Comparison of ENCODE assay signal across 10 cellular contexts in the genomic region with DNA sequence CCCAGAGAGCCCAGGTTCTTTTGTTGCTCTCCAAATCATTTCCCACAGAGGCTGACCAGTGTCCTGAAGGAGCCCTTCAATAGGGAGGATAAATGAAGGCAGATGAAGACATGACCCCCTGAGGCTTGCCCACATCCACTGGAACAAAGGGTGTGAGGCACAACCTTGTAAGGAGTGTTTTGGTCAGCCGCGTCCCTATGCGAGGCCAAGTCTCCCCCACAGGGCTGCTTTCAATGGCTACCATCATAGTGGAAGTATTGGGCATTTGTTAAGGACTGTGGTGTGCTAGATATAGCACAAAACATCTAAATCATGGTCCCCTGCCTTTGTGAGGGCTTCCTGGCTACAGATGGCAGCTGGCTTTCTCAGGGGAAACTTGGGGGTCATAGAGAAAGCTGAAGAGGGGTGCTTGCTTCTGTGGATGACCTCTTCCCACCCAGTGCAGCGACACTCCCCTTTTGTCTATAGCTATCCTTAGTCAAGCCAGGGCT.
DNase-seq lines count a peak whose midpoint lies in the region; ATAC-seq and TF ChIP-seq lines count a peak whose summit lies in the region.
"Had no signal": no experiment of that assay in that cellular context is flagged by ENCODE, and none has a peak within 500 bp of the region (broad histone marks: within the 10 kb centered on the region; RNA-seq: fewer than 3 reads in every experiment).

No MANE protein-coding gene starts in this region.

- H3F3A ChIP-seq in neural progenitor cell (ENCODE audit: low read depth) = peaks cover 51% of the 10 kb centered on the region

- H3K36me3 Mint-ChIP-seq in neural progenitor cell = peaks cover 12% of the 10 kb centered on the region

- no peak for TF ChIP-seq POLR2A in uterus (IDR thresholded peaks at IDR 0.05)

- H3K4me3 ChIP-seq in ectodermal cell (ENCODE audit: insufficient read depth, low read depth, low read length) (no peak overlapping the region), neural progenitor cell (no peak overlapping the region), uterus (no peak overlapping the region)

- H3K9ac ChIP-seq in neural progenitor cell = no peak overlapping the region

- DNase-seq in Right ventricle myocardium superior = no peak
- DNase-seq in Right ventricle myocardium inferior (ENCODE audit: missing footprints) = no peak
- peak; percentile 54 for DNase-seq in neural progenitor cell (ENCODE audit: low spot score)
- no peak for DNase-seq in uterus
- DNase-seq in GM19240 (ENCODE audit: insufficient read length, low spot score) = no peak
- DNase-seq in NCI-H524 (lab: John Stamatoyannopoulos, UW) = no peak
- DNase-seq in superior temporal gyrus (ENCODE audit: extremely low spot score) = no peak
- DNase-seq: activated CD4-positive, alpha-beta T cell treated with anti-CD3 and anti-CD28 coated beads, Interleukin-2, amount 10 ng/mL, durations not matched to agents 7 days and 5 days had no signal

- H3K4me1 ChIP-seq in ectodermal cell (ENCODE audit: control insufficient read depth, insufficient read depth, low read length) (peaks cover 34% of the 10 kb centered on the region), neural progenitor cell (peaks cover 52% of the 10 kb centered on the region), uterus (peaks cover 6 to 8% of the 10 kb centered on the region in 2 donors)

- H3K9me3 ChIP-seq in ectodermal cell (ENCODE audit: control insufficient read depth, low read length) (no peaks in the 10 kb centered on the region), neural progenitor cell (ENCODE audit: low read depth) (no peaks in the 10 kb centered on the region), uterus (no peaks in the 10 kb centered on the region)

- WGBS in ectodermal cell, 2 experiments = 20 to 26% methylated on average over 4 of the region's 4 CpGs

- H3K4me1 Mint-ChIP-seq in neural progenitor cell = peaks cover 75% of the 10 kb centered on the region
- H3K4me1 Mint-ChIP-seq: activated CD4-positive, alpha-beta T cell treated with anti-CD3 and anti-CD28 coated beads, Interleukin-2, amount 10 ng/mL, durations not matched to agents 7 days and 5 days had no signal

- H2AFZ ChIP-seq in neural progenitor cell (replicated peaks) = no peak overlapping the region

- peak overlapping the region; percentile 89 for H3K27ac Mint-ChIP-seq in neural progenitor cell
- H3K27ac Mint-ChIP-seq: activated CD4-positive, alpha-beta T cell treated with anti-CD3 and anti-CD28 coated beads, Interleukin-2, amount 10 ng/mL, durations not matched to agents 7 days and 5 days had no signal

- peaks cover 4% of the 10 kb centered on the region for H3K9me3 Mint-ChIP-seq in neural progenitor cell

- H3K27me3 Mint-ChIP-seq in neural progenitor cell (ENCODE audit: insufficient read depth, low read depth) = peaks cover 31% of the 10 kb centered on the region
- H3K27me3 Mint-ChIP-seq: activated CD4-positive, alpha-beta T cell treated with anti-CD3 and anti-CD28 coated beads, Interleukin-2, amount 10 ng/mL, durations not matched to agents 7 days and 5 days had no signal

- H4K20me1 ChIP-seq in neural progenitor cell (ENCODE audit: low read depth) = no peaks in the 10 kb centered on the region

- H3K27me3 ChIP-seq in ectodermal cell (ENCODE audit: control insufficient read depth, insufficient read depth, low read length, poor library complexity, severe bottlenecking) (peaks cover 28% of the 10 kb centered on the region), neural progenitor cell (no peaks in the 10 kb centered on the region), uterus (no peaks in the 10 kb centered on the region)

- H3K27ac ChIP-seq in ectodermal cell (ENCODE audit: insufficient read depth, low read depth, low read length, poor library complexity, severe bottlenecking) (peak overlapping the region; percentile 71), neural progenitor cell (peak overlapping the region; percentile 81), uterus (peak overlapping the region; percentile 83 to 88)

- ATAC-seq in Right ventricle myocardium superior (ENCODE audit: poor library complexity) = peak; percentile 6
- no peak for ATAC-seq in Right ventricle myocardium inferior
- ATAC-seq: Panc1 had no signal

- peak overlapping the region; percentile 51 for H3K4me2 ChIP-seq in neural progenitor cell

- H3K4me3 Mint-ChIP-seq in neural progenitor cell = peak overlapping the region; percentile 13
- H3K4me3 Mint-ChIP-seq: activated CD4-positive, alpha-beta T cell treated with anti-CD3 and anti-CD28 coated beads, Interleukin-2, amount 10 ng/mL, durations not matched to agents 7 days and 5 days had no signal

- TF ChIP-seq CTCF in neural progenitor cell (IDR thresholded peaks at IDR 0.05) (no peak), uterus (IDR thresholded peaks at IDR 0.05) (no peak)

- intact Hi-C loops in Right ventricle myocardium superior (cut with DNase I) (no loop called here), Right ventricle myocardium inferior (cut with DNase I) (no loop called here), uterus (cut with DNase I; ENCODE audit: low total_unique reads) (no loop called here)

- no peaks in the 10 kb centered on the region for H3K79me2 ChIP-seq in neural progenitor cell (ENCODE audit: low read depth)

- H3K36me3 ChIP-seq in ectodermal cell (ENCODE audit: control insufficient read depth, insufficient read depth, low read length) = no peaks in the 10 kb centered on the region
- H3K36me3 ChIP-seq in neural progenitor cell = no peaks in the 10 kb centered on the region
- no peaks in the 10 kb centered on the region for H3K36me3 ChIP-seq in uterus
